12 cellular contexts compared by ENCODE assay signal in the genomic region with DNA sequence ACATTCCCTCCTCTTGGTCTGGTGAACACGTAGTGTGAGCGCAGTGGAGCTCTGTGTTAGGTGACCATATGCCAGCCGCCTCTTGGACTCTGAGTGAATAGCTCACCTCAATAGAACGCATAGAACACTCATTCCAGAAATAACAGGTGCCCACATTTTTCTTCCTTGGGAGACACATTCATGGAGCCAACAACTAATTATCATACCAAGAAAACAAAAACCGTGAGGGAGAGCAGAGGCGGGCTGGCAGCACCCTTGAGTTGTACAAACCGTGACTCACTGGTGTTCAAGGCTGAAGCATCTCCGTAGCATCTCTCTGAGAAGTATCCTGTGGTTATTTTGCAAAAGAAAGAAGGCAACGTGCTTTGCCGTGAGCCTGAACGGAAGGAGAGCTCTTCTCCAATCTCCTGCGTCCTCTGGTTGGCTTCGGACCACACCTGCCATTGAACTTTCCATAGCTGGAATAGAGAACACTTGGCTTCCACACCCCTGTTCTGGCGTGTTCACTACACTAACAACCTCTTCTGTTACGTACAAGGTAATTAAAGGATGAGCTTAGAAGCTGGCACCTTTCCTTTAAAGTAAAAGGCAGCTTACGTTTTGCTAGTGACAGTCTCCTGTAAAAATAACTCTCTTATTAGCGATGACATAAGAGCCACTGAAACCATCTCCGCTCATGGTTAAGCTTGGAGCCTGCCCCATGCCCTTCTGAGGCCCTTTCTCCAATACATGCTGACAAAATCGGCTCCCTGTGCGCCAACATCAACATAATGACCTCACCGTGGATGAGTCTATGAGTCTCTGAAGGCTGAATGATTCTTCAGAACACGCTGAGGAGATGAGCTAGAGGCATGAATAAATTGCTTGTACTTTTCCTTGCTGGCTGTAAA. TPM values are rescaled to one million over a fixed set of nuclear protein-coding genes. Genes with fewer than 3 reads are reported as not detected.
DNase-seq lines count a peak whose midpoint lies in the region; ATAC-seq, FAIRE-seq and TF ChIP-seq lines count a peak whose summit lies in the region.
"Had no signal": no experiment of that assay in that cellular context is flagged by ENCODE, and none has a peak within 500 bp of the region (broad histone marks: within the 10 kb centered on the region; RNA-seq: fewer than 3 reads in every experiment).

No MANE protein-coding gene starts in this region.

- in situ Hi-C loops in HepG2 (cut with HindIII; ENCODE audit: extremely low pct_ligation_motif_present, low pct_unique_long_range_greater_than_20kb) = no loop called here

- TF ChIP-seq CTCF in keratinocyte (optimal IDR thresholded peaks at IDR 0.05 in 1 of 3, IDR thresholded peaks at IDR 0.05 in 1 of 3, conservative IDR thresholded peaks at IDR 0.05 in 1 of 3; ENCODE audit: extremely low read depth in 1 of 3, insufficient read depth in 2 of 3, low read length in 3 of 3) (no peak), HepG2 (CRISPR knock-in tag; IDR thresholded peaks at IDR 0.05) (no peak)

- H3K27me3 Mint-ChIP-seq in activated naive CD4-positive, alpha-beta T cell treated with anti-CD3 and anti-CD28 coated beads, Interleukin-2, amount 50 U/mL, for 24 hours = no peaks in the 10 kb centered on the region
- H3K27me3 Mint-ChIP-seq in activated CD8-positive, alpha-beta T cell treated with anti-CD3 and anti-CD28 coated beads, Interleukin-2, amount 10 ng/mL, durations not matched to agents 7 days and 5 days (ENCODE audit: low read depth) = no peaks in the 10 kb centered on the region

- peak overlapping the region; percentile 73 for H3K4me2 ChIP-seq in keratinocyte (ENCODE audit: control insufficient read depth, extremely low read depth, insufficient read depth, low read depth, low read length)
- H3K4me2 ChIP-seq in HepG2 (ENCODE audit: low read depth, low read length) = no peak overlapping the region
- H3K4me2 ChIP-seq: A549 had no signal

- H3K36me3 ChIP-seq in keratinocyte (ENCODE audit: control insufficient read depth in 2 of 2, extremely low read depth in 1 of 2, insufficient read depth in 2 of 2, low read length in 2 of 2) (no peaks in the 10 kb centered on the region), HepG2 (replicated peaks in 1 of 2; ENCODE audit: control insufficient read depth in 1 of 2, insufficient read depth in 2 of 2, low read length in 2 of 2) (no peaks in the 10 kb centered on the region)
- H3K36me3 ChIP-seq: transverse colon had no signal

- H3K9me3 ChIP-seq in keratinocyte (ENCODE audit: control insufficient read depth, low read depth, low read length) = no peaks in the 10 kb centered on the region
- no peaks in the 10 kb centered on the region for H3K9me3 ChIP-seq in HepG2 (ENCODE audit: low read length)
- H3K9me3 ChIP-seq: A549, transverse colon had no signal

- H3K4me3 ChIP-seq in keratinocyte (ENCODE audit: control insufficient read depth in 2 of 3, extremely low read depth in 1 of 3, insufficient read depth in 2 of 3, low read depth in 1 of 3, low read length in 3 of 3) = peak overlapping the region in 1 of 3 experiments; percentile 2
- H3K4me3 ChIP-seq in HepG2 (replicated peaks in 1 of 3; ENCODE audit: insufficient read depth in 1 of 3, low read depth in 2 of 3, low read length in 3 of 3) = no peak overlapping the region
- H3K4me3 ChIP-seq: A549, transverse colon had no signal

- H3K4me1 ChIP-seq in keratinocyte (ENCODE audit: control insufficient read depth, extremely low read depth, insufficient read depth, low read length) = peaks cover 16% of the 10 kb centered on the region
- peaks cover 7% of the 10 kb centered on the region; the same call in 1 of the 2 replicates for H3K4me1 ChIP-seq in HepG2 (ENCODE audit: insufficient read depth, low read length)
- H3K4me1 ChIP-seq: A549, transverse colon had no signal

- no peak for TF ChIP-seq RAD21 in HepG2 (CRISPR knock-in tag; IDR thresholded peaks at IDR 0.05)

- H3K27me3 ChIP-seq in keratinocyte (ENCODE audit: control insufficient read depth, extremely low read depth, insufficient read depth, low read length) = no peaks in the 10 kb centered on the region
- peaks cover 0 to 3% of the 10 kb centered on the region in 2 experiments; a peak in 1 of 5 replicates for H3K27me3 ChIP-seq in HepG2 (ENCODE audit: control insufficient read depth in 1 of 2, insufficient read depth in 2 of 2, low read length in 2 of 2)
- H3K27me3 ChIP-seq: transverse colon had no signal

- H3K79me2 ChIP-seq in keratinocyte (ENCODE audit: control insufficient read depth, insufficient read depth, low read length) (no peaks in the 10 kb centered on the region), HepG2 (ENCODE audit: insufficient read depth, low read length) (no peaks in the 10 kb centered on the region)

- H3K27ac Mint-ChIP-seq in activated naive CD4-positive, alpha-beta T cell treated with anti-CD3 and anti-CD28 coated beads, Interleukin-2, amount 50 U/mL, for 24 hours = peak overlapping the region; percentile 27
- H3K27ac Mint-ChIP-seq in activated CD8-positive, alpha-beta T cell treated with anti-CD3 and anti-CD28 coated beads, Interleukin-2, amount 10 ng/mL, durations not matched to agents 7 days and 5 days = no peak overlapping the region
- H3K27ac Mint-ChIP-seq: activated naive CD4-positive, alpha-beta T cell treated with anti-CD3 and anti-CD28 coated beads for 36 hours had no signal

- FAIRE-seq in keratinocyte (lab: Jason Lieb, UNC) (peak; percentile 96), urothelium cell line (lab: Jason Lieb, UNC) (no peak), HepG2 (lab: Jason Lieb, UNC) (no peak), frontal cortex (lab: Jason Lieb, UNC) (no peak)
- FAIRE-seq: A549 had no signal

- intact Hi-C loops in HepG2 (cut with micrococcal nuclease; ENCODE audit: unreplicated experiment) = no loop called here

- H3K36me3 Mint-ChIP-seq in activated naive CD4-positive, alpha-beta T cell treated with anti-CD3 and anti-CD28 coated beads, Interleukin-2, amount 50 U/mL, for 24 hours = no peaks in the 10 kb centered on the region
- H3K36me3 Mint-ChIP-seq in activated CD8-positive, alpha-beta T cell treated with anti-CD3 and anti-CD28 coated beads, Interleukin-2, amount 10 ng/mL, durations not matched to agents 7 days and 5 days (ENCODE audit: low read depth) = no peaks in the 10 kb centered on the region

- H2AFZ ChIP-seq in keratinocyte (ENCODE audit: control insufficient read depth, low read length) (peak overlapping the region; percentile 84), HepG2 (ENCODE audit: low read length) (no peak overlapping the region)

- no peaks in the 10 kb centered on the region for H3K9me1 ChIP-seq in keratinocyte (ENCODE audit: control insufficient read depth, extremely low read depth, insufficient read depth, low read length)

- peak overlapping the region; percentile 25 for H3K9ac ChIP-seq in keratinocyte (ENCODE audit: control insufficient read depth, extremely low read depth, insufficient read depth, low read length)
- no peak overlapping the region for H3K9ac ChIP-seq in HepG2 (ENCODE audit: insufficient read depth, low read depth, low read length)

- BruUV-seq in HepG2 (replicated peaks; lab: Mats Ljungman, UMichigan) = no TSS peak

- no peaks in the 10 kb centered on the region for H4K20me1 ChIP-seq in keratinocyte (ENCODE audit: control insufficient read depth, extremely low read depth, insufficient read depth, low read length)
- H4K20me1 ChIP-seq in HepG2 (ENCODE audit: insufficient read depth, low read length) = no peaks in the 10 kb centered on the region

- H3K4me1 Mint-ChIP-seq in activated naive CD4-positive, alpha-beta T cell treated with anti-CD3 and anti-CD28 coated beads, Interleukin-2, amount 50 U/mL, for 24 hours = peaks cover 21% of the 10 kb centered on the region
- H3K4me1 Mint-ChIP-seq in activated CD8-positive, alpha-beta T cell treated with anti-CD3 and anti-CD28 coated beads, Interleukin-2, amount 10 ng/mL, durations not matched to agents 7 days and 5 days (ENCODE audit: low read depth) = peaks cover 36% of the 10 kb centered on the region

- no peak for DNase-seq in activated naive CD4-positive, alpha-beta T cell (lab: John Stamatoyannopoulos, UW)
- DNase-seq in cerebellar cortex (ENCODE audit: low spot score) = peak; percentile 81
- peak; percentile 28 for DNase-seq in keratinocyte (ENCODE audit: low read depth, low spot score)
- peak; percentile 45 for DNase-seq in urothelium cell line (ENCODE audit: low spot score)
- DNase-seq in HepG2 (ENCODE audit: low spot score) = no peak
- no peak for DNase-seq in frontal cortex (ENCODE audit: low spot score in 2 of 2)
- DNase-seq in activated CD8-positive, alpha-beta T cell treated with anti-CD3 and anti-CD28 coated beads, Interleukin-2, amount 10 ng/mL, durations not matched to agents 7 days and 5 days = no peak
- DNase-seq: activated naive CD4-positive, alpha-beta T cell treated with anti-CD3 and anti-CD28 coated beads for 36 hours; NCI-H526; transverse colon had no signal

- TF ChIP-seq POLR2A in HepG2 (IDR thresholded peaks at IDR 0.05; ENCODE audit: insufficient read depth in 1 of 2, low read depth in 2 of 2, low read length in 2 of 2) = no peak

- TF ChIP-seq EP300 in HepG2 (IDR thresholded peaks at IDR 0.05; ENCODE audit: low read depth in 2 of 2, low read length in 2 of 2) (no peak), HepG2 (CRISPR knock-in tag; IDR thresholded peaks at IDR 0.05; ENCODE audit: borderline replicate concordance) (no peak)

- H3K9me3 Mint-ChIP-seq in activated naive CD4-positive, alpha-beta T cell treated with anti-CD3 and anti-CD28 coated beads, Interleukin-2, amount 50 U/mL, for 24 hours = peaks cover under 1% of the 10 kb centered on the region
- no peaks in the 10 kb centered on the region for H3K9me3 Mint-ChIP-seq in activated CD8-positive, alpha-beta T cell treated with anti-CD3 and anti-CD28 coated beads, Interleukin-2, amount 10 ng/mL, durations not matched to agents 7 days and 5 days (ENCODE audit: insufficient read depth)
- H3K9me3 Mint-ChIP-seq: activated naive CD4-positive, alpha-beta T cell treated with anti-CD3 and anti-CD28 coated beads for 36 hours had no signal

- peak overlapping the region; percentile 65 for H3K27ac ChIP-seq in keratinocyte (ENCODE audit: control insufficient read depth, insufficient read depth, low read length)
- H3K27ac ChIP-seq in HepG2 (ENCODE audit: extremely low read length, insufficient read depth, low read length) = no peak overlapping the region
- H3K27ac ChIP-seq: A549, transverse colon had no signal

- POLR2A ChIA-PET in HepG2 (lab: Yijun Ruan, JAX) = no interaction called here
- POLR2A ChIA-PET in activated CD8-positive, alpha-beta T cell treated with anti-CD3 and anti-CD28 coated beads, Interleukin-2, amount 10 ng/mL, durations not matched to agents 7 days and 5 days (lab: Charles Lee) = interaction anchor here (0.6 kb wide), 1 partner anchor 40 kb away, joined by 4 read pairs; no protein-coding TSS in a partner anchor

- ATAC-seq in HepG2 = no peak; the same call in 2 of the 3 replicates
- no peak for ATAC-seq in activated CD8-positive, alpha-beta T cell treated with anti-CD3 and anti-CD28 coated beads, Interleukin-2, amount 10 ng/mL, durations not matched to agents 7 days and 5 days
- ATAC-seq: A549 had no signal

- CTCF ChIA-PET in HepG2 (lab: Yijun Ruan, JAX; ENCODE audit: low intra/inter-chr PET ratio, low total read pairs) = no interaction called here
- CTCF ChIA-PET in activated CD8-positive, alpha-beta T cell treated with anti-CD3 and anti-CD28 coated beads, Interleukin-2, amount 10 ng/mL, durations not matched to agents 7 days and 5 days (lab: Charles Lee) = no interaction called here

- dilution Hi-C loops in keratinocyte (cut with MboI; ENCODE audit: extremely low pct_ligation_motif_present, low sequenced_read_pairs) = no loop called here

- no peak overlapping the region for H3K4me3 Mint-ChIP-seq in activated naive CD4-positive, alpha-beta T cell treated with anti-CD3 and anti-CD28 coated beads, Interleukin-2, amount 50 U/mL, for 24 hours
- H3K4me3 Mint-ChIP-seq in activated CD8-positive, alpha-beta T cell treated with anti-CD3 and anti-CD28 coated beads, Interleukin-2, amount 10 ng/mL, durations not matched to agents 7 days and 5 days = no peak overlapping the region
- H3K4me3 Mint-ChIP-seq: activated naive CD4-positive, alpha-beta T cell treated with anti-CD3 and anti-CD28 coated beads for 36 hours had no signal

- 56% methylated on average over 22 of the region's 22 CpGs for WGBS in HepG2 (ENCODE audit: low lambda C conversion rate)

RNA-seq across cellular contexts. Expression of a gene that starts 30.2 kb away (rescaled TPM):
- polyA plus RNA-seq in keratinocyte = 102 to 156 TPM (median 129 TPM) in 3 replicates
- polyA plus RNA-seq in keratinocyte (2011; ENCODE audit: low read depth) = 129 TPM
- polyA plus RNA-seq in keratinocyte (2011; cell fraction: cytosol; rRNA removed) = 106 and 112 TPM in 2 replicates
- polyA plus RNA-seq in keratinocyte (2011; cell fraction: nucleus; rRNA removed) = 763 and 811 TPM in 2 replicates
- 81.1 and 85.4 TPM in 2 replicates for polyA plus RNA-seq in keratinocyte (2012; ENCODE audit: low replicate concordance)
- 123 to 165 TPM (median 129 TPM) in 3 replicates for polyA minus RNA-seq in keratinocyte
- 52.0 TPM for polyA minus RNA-seq in keratinocyte (2011; cell fraction: cytosol; rRNA and poly(A)+ RNA removed)
- 284 and 442 TPM in 2 replicates for polyA minus RNA-seq in keratinocyte (2011; cell fraction: nucleus; rRNA and poly(A)+ RNA removed)
- total RNA-seq in HepG2 (2016; rRNA removed; fragmentation: Illumina TruSeq; extraction: Trizol) = 56.1 and 58.8 TPM in 2 replicates
- 10.2 and 13.0 TPM in 2 replicates for total RNA-seq in HepG2 (2016; cell fraction: cytosol; rRNA removed; fragmentation: Illumina TruSeq; extraction: Trizol; ENCODE audit: low read depth)
- 46.1 and 56.2 TPM in 2 replicates for total RNA-seq in HepG2 (2016; cell fraction: insoluble cytoplasmic fraction; rRNA removed; fragmentation: Illumina TruSeq; extraction: Trizol)
- 19.9 and 20.9 TPM in 2 replicates for total RNA-seq in HepG2 (2016; cell fraction: membrane; rRNA removed; fragmentation: Illumina TruSeq; extraction: Trizol)
- 74.0 and 78.2 TPM in 2 replicates for total RNA-seq in HepG2 (2016; cell fraction: nucleus; rRNA removed; fragmentation: Illumina TruSeq; extraction: Trizol)
- polyA plus RNA-seq in HepG2 (2011; rRNA removed) = 42.1 and 56.2 TPM in 2 replicates
- polyA plus RNA-seq in HepG2 (2011; cell fraction: cytosol; rRNA removed) = 54.8 and 55.2 TPM in 2 replicates
- 207 TPM in 2 replicates for polyA plus RNA-seq in HepG2 (2011; cell fraction: nucleus; rRNA removed)
- polyA plus RNA-seq in HepG2 (2012) = 47.4 and 50.1 TPM in 2 replicates
- 4.1 and 4.3 TPM in 2 replicates for polyA plus RNA-seq in HepG2 (2016; cell fraction: cytosol; fragmentation: Illumina TruSeq; extraction: Trizol; ENCODE audit: low read depth)
- polyA plus RNA-seq in HepG2 (2016; cell fraction: insoluble cytoplasmic fraction; fragmentation: Illumina TruSeq; extraction: Trizol; ENCODE audit: low read depth) = 46.8 and 48.8 TPM in 2 replicates
- 9.3 and 10.2 TPM in 2 replicates for polyA plus RNA-seq in HepG2 (2016; cell fraction: membrane; fragmentation: Illumina TruSeq; extraction: Trizol; ENCODE audit: low read depth)
- polyA plus RNA-seq in HepG2 (2016; cell fraction: nucleus; fragmentation: Illumina TruSeq; extraction: Trizol; ENCODE audit: insufficient read depth, low read depth) = 92.7 and 107 TPM in 2 replicates
- polyA minus RNA-seq in HepG2 (2011; rRNA and poly(A)+ RNA removed; ENCODE audit: low replicate concordance) = 62.6 and 656 TPM in 2 replicates
- polyA minus RNA-seq in HepG2 (2011; cell fraction: cytosol; rRNA and poly(A)+ RNA removed) = 24.9 and 25.8 TPM in 2 replicates
- 193 and 212 TPM in 2 replicates for polyA minus RNA-seq in HepG2 (2011; cell fraction: nucleus; rRNA and poly(A)+ RNA removed)
- 54.6 TPM for total RNA-seq in frontal cortex
- total RNA-seq in activated CD8-positive, alpha-beta T cell treated with anti-CD3 and anti-CD28 coated beads, Interleukin-2, amount 10 ng/mL, durations not matched to agents 7 days and 5 days = 10 to 100 TPM; 21.2 to 23.2 TPM

Comparison
In these comparisons a context has a peak if more than half of its experiments do, and no peak if none do; other contexts are left out.
1. DNase-seq: peak in cerebellar cortex (single experiment), keratinocyte (single experiment) and urothelium cell line (single experiment); none in activated naive CD4-positive, alpha-beta T cell (0 of 4), HepG2 (single experiment), frontal cortex (0 of 2) and activated CD8-positive, alpha-beta T cell treated with anti-CD3 and anti-CD28 coated beads, Interleukin-2, amount 10 ng/mL, durations not matched to agents 7 days and 5 days (single experiment).